In the genomic region with DNA sequence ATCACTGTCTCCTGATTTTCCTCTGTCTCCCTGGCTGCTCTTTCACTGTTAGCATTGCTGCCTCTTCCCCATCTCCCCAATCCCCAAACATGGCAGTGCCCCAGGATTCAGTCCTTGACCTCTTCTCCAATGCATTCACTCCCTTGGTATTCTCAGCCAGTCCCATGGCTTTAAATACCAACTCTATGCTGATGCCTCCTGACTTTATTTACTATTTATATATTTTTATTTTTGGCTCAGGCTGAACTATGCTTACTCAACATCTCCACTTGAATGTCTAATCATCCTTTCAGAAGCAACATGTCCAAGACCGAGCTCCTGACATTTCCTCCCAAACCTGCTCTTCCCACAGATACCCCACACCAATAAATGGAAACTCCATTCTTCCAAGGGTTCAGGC, we compare ENCODE assay signal across 29 cellular contexts. TPM values are rescaled to one million over a fixed set of nuclear protein-coding genes. Genes with fewer than 3 reads are reported as not detected.
"Had no signal": no experiment of that assay in that cellular context is flagged by ENCODE, and none has a peak within 500 bp of the region (broad histone marks: within the 10 kb centered on the region; RNA-seq: fewer than 3 reads in every experiment).

No MANE protein-coding gene starts in this region.

- H3K4me3 ChIP-seq: adrenal gland, body of pancreas, breast epithelium, K562 had no signal

- H3K27me3 ChIP-seq: adrenal gland, body of pancreas, breast epithelium had no signal

- DNase-seq: activated B cell treated with CpG ODN at 0.5 μM for 24 hours; activated CD4-positive, alpha-beta memory T cell treated with anti-CD3 and anti-CD28 coated beads for 36 hours; activated CD4-positive, alpha-beta T cell treated with anti-CD3 and anti-CD28 coated beads for 4 hours; activated CD4-positive, alpha-beta T cell treated with anti-CD3 and anti-CD28 coated beads, Interleukin-2, amount 50 U/mL, for 1 hour; activated CD4-positive, CD25-positive, alpha-beta regulatory T cell treated with anti-CD3 and anti-CD28 coated beads, Interleukin-2, amount 50 U/mL, for 72 hours; activated CD8-positive, alpha-beta memory T cell treated with anti-CD3 and anti-CD28 coated beads, Interleukin-2, amount 50 U/mL, for 4 hours; activated gamma-delta T cell treated with Interleukin-2 at 50 U/mL for 16 hours; activated naive CD4-positive, alpha-beta T cell treated with anti-CD3 and anti-CD28 coated beads for 36 hours; activated T-cell treated with anti-CD3 and anti-CD28 coated beads for 4 hours; activated T-cell treated with anti-CD3 and anti-CD28 coated beads, Interleukin-2, amount 50 U/mL, for 4 hours; adrenal gland; body of pancreas; IMR-90; NCI-H1105; NCI-H1417 treated with DMSO at 0.1 percent for 48 hours; NCI-H1930; NCI-H345; NCI-H524 treated with DMSO at 0.1 percent for 48 hours; SIG-M5; T-cell; T-helper 2 cell; T-helper 9 cell had no signal

- H3K9me3 ChIP-seq: adrenal gland, body of pancreas, breast epithelium had no signal

- H3K36me3 ChIP-seq: adrenal gland, breast epithelium had no signal

- H3K4me1 ChIP-seq: adrenal gland, body of pancreas, breast epithelium had no signal

- H3K27ac ChIP-seq: adrenal gland, body of pancreas, breast epithelium, VCaP had no signal

- ATAC-seq: activated naive CD4-positive, alpha-beta T cell treated with anti-CD3 and anti-CD28 coated beads, Interleukin-2, amount 50 U/mL, for 72 hours; activated T-cell treated with anti-CD3 and anti-CD28 coated beads, Interleukin-2, amount 50 U/mL, for 4 hours; body of pancreas; K562; Panc1; SK-N-SH treated with all-trans-retinoic acid at 6 μM for 48 hours; T-cell had no signal

RNA-seq across cellular contexts. Expression of a gene that starts 26.3 kb away (rescaled TPM):
- total RNA-seq: activated B cell treated with CpG ODN at 0.5 μM for 24 hours; activated CD4-positive, alpha-beta memory T cell treated with anti-CD3 and anti-CD28 coated beads for 36 hours; activated naive CD4-positive, alpha-beta T cell treated with anti-CD3 and anti-CD28 coated beads for 36 hours; activated naive CD4-positive, alpha-beta T cell treated with anti-CD3 and anti-CD28 coated beads, Interleukin-2, amount 50 U/mL, for 72 hours; activated T-cell treated with anti-CD3 and anti-CD28 coated beads, Interleukin-2, amount 50 U/mL, for 4 hours; activated T-helper 1 cell treated with anti-CD3 and anti-CD28 coated beads, Interleukin-12 subunit alpha, Interleukin-12 subunit beta, Interleukin-2, Interleukin-4 antibody, amounts not matched to agents 30 ng/mL and 10 ng/mL and 1 ng/mL, durations not matched to agents 14 hours and 24 hours and 36 hours; K562 had no signal
- polyA plus RNA-seq: K562 had no signal
